ENCODE assay signal across 9 cellular contexts in the genomic region with DNA sequence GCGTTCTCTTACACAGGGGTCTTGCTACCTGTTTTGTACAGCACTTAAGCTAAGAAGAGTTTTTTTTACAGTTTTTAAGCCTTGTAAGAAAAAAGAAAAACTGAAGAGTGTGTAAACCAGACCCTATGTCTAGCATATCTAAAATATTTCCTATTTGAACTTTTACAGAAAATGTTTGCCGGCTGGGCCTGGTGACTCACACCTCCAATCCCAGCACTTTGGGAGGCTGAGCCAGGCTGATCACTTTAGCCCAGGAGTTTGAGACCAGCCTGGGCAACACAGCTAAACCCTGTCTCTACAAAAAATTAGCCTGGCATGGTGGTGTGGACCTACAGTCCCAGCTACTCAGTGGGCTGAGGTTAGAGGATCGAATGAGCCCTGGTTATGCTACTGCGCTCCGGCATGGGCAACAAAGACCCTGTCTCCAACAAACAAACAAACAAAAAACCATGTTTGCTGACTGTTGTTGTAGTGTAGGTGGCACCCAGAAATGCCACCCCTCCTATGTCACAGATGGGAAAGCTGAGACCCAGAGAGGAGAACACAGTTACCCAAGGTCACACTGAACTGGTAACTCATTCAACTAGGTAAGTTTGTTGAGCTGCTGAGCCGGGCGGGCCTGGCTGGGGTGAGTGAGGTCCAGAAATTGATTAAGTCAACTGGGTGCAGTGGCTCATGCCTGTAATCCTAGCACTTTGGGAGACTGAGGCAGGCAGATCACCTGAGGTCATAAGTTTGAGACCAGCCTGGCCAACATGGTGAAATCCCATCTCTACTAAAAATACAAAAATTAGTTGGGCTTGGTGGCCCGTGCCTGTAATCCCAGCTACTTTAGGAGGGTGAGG. TPM values are rescaled to one million over a fixed set of nuclear protein-coding genes. Genes with fewer than 3 reads are reported as not detected.
DNase-seq lines count a peak whose midpoint lies in the region; ATAC-seq, FAIRE-seq and TF ChIP-seq lines count a peak whose summit lies in the region.
"Had no signal": no experiment of that assay in that cellular context is flagged by ENCODE, and none has a peak within 500 bp of the region (broad histone marks: within the 10 kb centered on the region; RNA-seq: fewer than 3 reads in every experiment).

No MANE protein-coding gene starts in this region.

- ATAC-seq in A549: no peak
- no peak for ATAC-seq in memory B cell (ENCODE audit: low read depth)
- no peak for ATAC-seq in HG03520 (IDR thresholded peaks at IDR 0.05; ENCODE audit: unreplicated experiment)

- peak overlapping the region; percentile 99 for H3K4me2 ChIP-seq in A549

- no peaks in the 10 kb centered on the region for H3K27me3 ChIP-seq in ascending aorta

- H3K4me3 Mint-ChIP-seq in memory B cell: peak overlapping the region; percentile 68

- TF ChIP-seq POLR2A in A549 (IDR thresholded peaks at IDR 0.05; ENCODE audit: low read length): no peak

- TF ChIP-seq RAD21 in A549 (conservative IDR thresholded peaks at IDR 0.05 in 1 of 2, IDR thresholded peaks at IDR 0.05 in 1 of 2): no peak

- POLR2A ChIA-PET in A549 (lab: Yijun Ruan, JAX) (interaction anchor here (0.6 to 0.9 kb wide), 2 partner anchors 8 to 28 kb away, joined by 3 to 5 read pairs; partner anchors contain the start of gene RTN2), HEK293 (lab: Yijun Ruan, JAX) (no interaction called here)

- intact Hi-C loops in ascending aorta (cut with DNase I): loop anchor here (5.0 to 10.0 kb wide), 4 partner anchors 77 to 251 kb away; partner anchors contain the start of genes MARK4, OPA3, QPCTL and SNRPD2

- H3K27ac Mint-ChIP-seq in memory B cell: peak overlapping the region; percentile 94

- peaks cover 30% of the 10 kb centered on the region for H3K4me1 Mint-ChIP-seq in memory B cell

- peaks cover 25% of the 10 kb centered on the region for H3K4me1 ChIP-seq in A549
- peaks cover 15% of the 10 kb centered on the region for H3K4me1 ChIP-seq in HEK293 (ENCODE audit: control insufficient read depth, insufficient read depth, low read length)
- peaks cover 2 to 5% of the 10 kb centered on the region in 2 donors for H3K4me1 ChIP-seq in ascending aorta

- H3K27ac ChIP-seq in A549 (peak overlapping the region; percentile 99), HEK293 (ENCODE audit: extremely low read depth, low read depth, low read length) (no peak overlapping the region), ascending aorta (peak overlapping the region; percentile 90 to 96)

- H3K4me3 ChIP-seq in A549 (no peak overlapping the region; the same call in 2 of the 3 replicates), HEK293 (ENCODE audit: low read depth, low read length) (no peak overlapping the region), ascending aorta (no peak overlapping the region)

- no peaks in the 10 kb centered on the region for H3K36me3 ChIP-seq in HEK293 (ENCODE audit: control insufficient read depth in 2 of 2, insufficient read depth in 1 of 2, low read length in 2 of 2)
- no peaks in the 10 kb centered on the region for H3K36me3 ChIP-seq in ascending aorta

- no peak for TF ChIP-seq EP300 in A549 (IDR thresholded peaks at IDR 0.05)

- no peak for FAIRE-seq in A549 (lab: Jason Lieb, UNC)
- no peak for FAIRE-seq in D721Med (lab: Jason Lieb, UNC)
- FAIRE-seq: HTR-8/SVneo had no signal

- H3K9me3 ChIP-seq in A549: no peaks in the 10 kb centered on the region
- no peaks in the 10 kb centered on the region for H3K9me3 ChIP-seq in HEK293 (ENCODE audit: control insufficient read depth, insufficient read depth, low read depth, low read length)
- H3K9me3 ChIP-seq in ascending aorta: no peaks in the 10 kb centered on the region

- CTCF ChIA-PET in A549 (lab: Yijun Ruan, JAX) (interaction anchor here (0.6 to 3.1 kb wide), 24 partner anchors 8 to 232 kb away, joined by 3 to 42 read pairs (median 4); partner anchors contain the start of gene PPM1N), HEK293 (lab: Yijun Ruan, JAX) (interaction anchor here (0.6 to 2.6 kb wide), 15 partner anchors 9 to 744 kb away, joined by 3 to 19 read pairs (median 3); no protein-coding TSS in a partner anchor)

- 80% methylated on average over 8 of the region's 8 CpGs for WGBS in A549 (ENCODE audit: missing lambda C conversion rate)

- peaks cover 2% of the 10 kb centered on the region for H3K9me3 Mint-ChIP-seq in memory B cell

- no peak for DNase-seq in A549 (ENCODE audit: low read depth in 1 of 2, low spot score in 1 of 2)
- DNase-seq in ascending aorta (ENCODE audit: low spot score in 2 of 2): no peak
- no peak for DNase-seq in memory B cell (ENCODE audit: low spot score in 2 of 2)
- DNase-seq in D721Med (ENCODE audit: insufficient read length, low spot score): no peak
- DNase-seq in DMS79 (lab: John Stamatoyannopoulos, UW): no peak
- no peak for DNase-seq in activated CD4-positive, CD25-positive, alpha-beta regulatory T cell treated with anti-CD3 and anti-CD28 coated beads, Interleukin-2, amount 50 U/mL, for 72 hours

- peaks cover 5% of the 10 kb centered on the region for H3K36me3 Mint-ChIP-seq in memory B cell

- no peaks in the 10 kb centered on the region for H3K27me3 Mint-ChIP-seq in memory B cell

- TF ChIP-seq CTCF in A549 (IDR thresholded peaks at IDR 0.05) (no peak), HEK293 (tag by site-specific recombination; IDR thresholded peaks at IDR 0.05) (no peak), ascending aorta (IDR thresholded peaks at IDR 0.05) (no peak), D721Med (IDR thresholded peaks at IDR 0.05; ENCODE audit: insufficient read depth, missing control alignments) (no peak)

TF ChIP-seq in A549, 52 proteins besides CTCF, POLR2A, EP300 and RAD21:
- TF ChIP-seq HOXA7 (CRISPR knock-in tag; IDR thresholded peaks at IDR 0.05): no peak
- no peak for TF ChIP-seq FOSL2 (IDR thresholded peaks at IDR 0.05)
- TF ChIP-seq FOSL2 (CRISPR knock-in tag; IDR thresholded peaks at IDR 0.05): peak; percentile 68

TF ChIP-seq in HEK293, 187 proteins besides CTCF, POLR2A, EP300 and RAD21:
- no peak for TF ChIP-seq ZNF223 (tag by site-specific recombination; IDR thresholded peaks at IDR 0.05)
- peak; percentile 64; the same call in 1 of the 2 replicates for TF ChIP-seq ZNF449 (tag by site-specific recombination; IDR thresholded peaks at IDR 0.05)

RNA-seq across cellular contexts. Expression of gene VASP, which starts 1.9 kb away (rescaled TPM):
- polyA plus RNA-seq in A549 (2011; rRNA removed) (59.1 and 64.5 TPM in 2 replicates), A549 (2017; fragmentation: RNase III; extraction: RNeasy Plus Mini Kit Qiagen cat#74134 plus additional on column Dnase treatment) (83.8 to 94.6 TPM (median 94.3 TPM) in 3 replicates)
- 58.8 and 103 TPM in 2 replicates for polyA plus RNA-seq in A549 (2012; cell fraction: cytosol; rRNA removed)
- 93.7 and 118 TPM in 2 replicates for polyA plus RNA-seq in A549 (2012; cell fraction: nucleus; rRNA removed)
- polyA minus RNA-seq in A549 (2011; rRNA and poly(A)+ RNA removed): 72.4 and 90.8 TPM in 2 replicates
- total RNA-seq in ascending aorta: 110 TPM

RNA-seq across cellular contexts. Expression of gene PPM1N, which starts 7.1 kb away (rescaled TPM):
- 9.2 and 9.8 TPM in 2 replicates for polyA plus RNA-seq in A549 (2011; rRNA removed)
- 8.9 and 11.1 TPM in 2 replicates for polyA plus RNA-seq in A549 (2012; cell fraction: cytosol; rRNA removed)
- polyA plus RNA-seq in A549 (2012; cell fraction: nucleus; rRNA removed): 6.6 TPM in 2 replicates
- polyA plus RNA-seq in A549 (2017; fragmentation: RNase III; extraction: RNeasy Plus Mini Kit Qiagen cat#74134 plus additional on column Dnase treatment): 6.6 to 11.2 TPM (median 10.5 TPM) in 3 replicates
- 1.2 and 1.5 TPM in 2 replicates for polyA minus RNA-seq in A549 (2011; rRNA and poly(A)+ RNA removed)
- 2.2 TPM for total RNA-seq in ascending aorta

RNA-seq across cellular contexts. Expression of gene RTN2, which starts 8.5 kb away (rescaled TPM):
- polyA plus RNA-seq in A549 (2011; rRNA removed) (4.7 and 5.3 TPM in 2 replicates), A549 (2017; fragmentation: RNase III; extraction: RNeasy Plus Mini Kit Qiagen cat#74134 plus additional on column Dnase treatment) (6.3 to 9.0 TPM (median 8.1 TPM) in 3 replicates)
- 4.7 and 7.4 TPM in 2 replicates for polyA plus RNA-seq in A549 (2012; cell fraction: cytosol; rRNA removed)
- 5.4 and 5.8 TPM in 2 replicates for polyA plus RNA-seq in A549 (2012; cell fraction: nucleus; rRNA removed)
- 6.7 and 10.8 TPM in 2 replicates for polyA minus RNA-seq in A549 (2011; rRNA and poly(A)+ RNA removed)
- total RNA-seq in ascending aorta: 37.1 TPM

RNA-seq across cellular contexts. Expression of gene FOSB, which starts 37.6 kb away (rescaled TPM):
- 27.9 and 48.8 TPM in 2 replicates for polyA plus RNA-seq in A549 (2011; rRNA removed)
- polyA plus RNA-seq in A549 (2012; cell fraction: cytosol; rRNA removed): 90.2 and 102 TPM in 2 replicates
- polyA plus RNA-seq in A549 (2012; cell fraction: nucleus; rRNA removed): 424 and 553 TPM in 2 replicates
- polyA plus RNA-seq in A549 (2017; fragmentation: RNase III; extraction: RNeasy Plus Mini Kit Qiagen cat#74134 plus additional on column Dnase treatment): 0.57 to 0.65 TPM (median 0.58 TPM) in 3 replicates
- 82.7 and 141 TPM in 2 replicates for polyA minus RNA-seq in A549 (2011; rRNA and poly(A)+ RNA removed)
- total RNA-seq in ascending aorta: 511 TPM
